In the genomic region with DNA sequence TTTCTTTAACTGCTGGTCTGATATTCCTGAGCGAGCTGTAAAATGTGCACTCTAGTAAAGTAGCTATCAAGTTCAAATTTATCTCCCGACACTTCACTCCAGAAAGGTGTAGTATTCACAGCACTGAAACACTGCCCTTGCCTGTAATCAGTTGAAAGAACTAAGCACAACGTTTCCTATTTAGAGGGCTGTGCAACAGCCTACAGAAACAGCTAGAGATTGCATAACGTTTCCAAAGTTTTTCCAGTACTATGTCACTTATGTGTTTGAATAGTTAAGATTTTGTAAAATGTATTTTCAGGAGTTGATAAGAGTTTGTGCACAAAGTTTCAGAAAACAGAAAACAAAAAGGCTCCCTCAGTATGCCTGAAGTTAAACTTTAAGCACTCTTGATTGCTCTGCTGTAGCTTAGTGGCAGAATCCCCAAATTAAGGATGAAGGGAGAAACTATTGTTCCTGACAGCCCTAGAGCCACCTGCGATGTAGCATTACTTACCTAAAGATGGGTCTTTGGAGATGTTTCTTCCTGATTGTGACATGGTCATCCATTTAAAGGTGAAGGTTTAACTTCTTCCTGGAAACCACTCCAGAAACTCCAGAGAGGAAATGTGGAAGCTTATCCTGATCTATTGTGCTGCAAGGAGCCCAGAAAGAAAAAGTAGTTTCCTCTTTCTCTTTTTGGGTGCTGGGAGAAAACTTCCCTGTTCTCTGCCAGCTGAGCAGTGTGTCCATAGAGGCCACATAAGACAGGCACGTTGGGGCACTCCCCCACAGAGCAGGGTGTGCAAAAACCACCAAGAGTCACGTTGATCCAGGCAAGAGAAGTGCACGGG, we compare ENCODE assay signal across 11 cellular contexts. TPM values are rescaled to one million over a fixed set of nuclear protein-coding genes. Genes with fewer than 3 reads are reported as not detected.
DNase-seq lines count a peak whose midpoint lies in the region; ATAC-seq and TF ChIP-seq lines count a peak whose summit lies in the region.
"Had no signal": no experiment of that assay in that cellular context is flagged by ENCODE, and none has a peak within 500 bp of the region (broad histone marks: within the 10 kb centered on the region; RNA-seq: fewer than 3 reads in every experiment).

No MANE protein-coding gene starts in this region.

- DNase-seq in coronary artery (ENCODE audit: low spot score) (no peak), left lung (no peak), smooth muscle cell (lab: John Stamatoyannopoulos, UW; ENCODE audit: unreplicated experiment) (no peak), NCI-H446 treated with DMSO at 0.1 percent for 48 hours (lab: John Stamatoyannopoulos, UW) (no peak)
- no peak for DNase-seq in activated CD4-positive, CD25-positive, alpha-beta regulatory T cell (lab: John Stamatoyannopoulos, UW)
- no peak for DNase-seq in activated CD8-positive, alpha-beta T cell treated with anti-CD3 and anti-CD28 coated beads for 36 hours
- DNase-seq: activated effector memory CD4-positive, alpha-beta T cell treated with Interleukin-2 at 50 U/mL for 16 hours; CD4-positive, CD25-positive, alpha-beta regulatory T cell; NK-92 treated with Interleukin-12 subunit alpha and Interleukin-12 subunit beta, amount 100 ng/mL, for 24 hours had no signal

- TF ChIP-seq CTCF in HEK293 (tag by site-specific recombination; IDR thresholded peaks at IDR 0.05) (no peak), coronary artery (IDR thresholded peaks at IDR 0.05) (no peak), left lung (IDR thresholded peaks at IDR 0.05) (no peak), smooth muscle cell (IDR thresholded peaks at IDR 0.05; ENCODE audit: borderline replicate concordance, insufficient read depth, poor library complexity, severe bottlenecking) (no peak)
- TF ChIP-seq CTCF in activated CD8-positive, alpha-beta T cell treated with anti-CD3 and anti-CD28 coated beads for 36 hours (IDR thresholded peaks at IDR 0.05), result no peak

- peak overlapping the region; percentile 86 for H2AFZ ChIP-seq in smooth muscle cell (ENCODE audit: low read depth)

- ATAC-seq in left lung, result peak; percentile 88
- ATAC-seq in GM21515 (IDR thresholded peaks at IDR 0.05; ENCODE audit: unreplicated experiment), result no peak
- no peak for ATAC-seq in activated CD8-positive, alpha-beta T cell treated with anti-CD3 and anti-CD28 coated beads for 36 hours

- no peak overlapping the region for H3K27ac ChIP-seq in HEK293 (ENCODE audit: extremely low read depth, low read depth, low read length)
- peak overlapping the region; percentile 55 to 81 for H3K27ac ChIP-seq in coronary artery
- H3K27ac ChIP-seq in left lung, result peak overlapping the region; percentile 2 to 54
- H3K27ac ChIP-seq in smooth muscle cell (ENCODE audit: low read depth), result peak overlapping the region; percentile 3

- H3K4me3 ChIP-seq in HEK293 (ENCODE audit: low read depth, low read length), result no peak overlapping the region
- H3K4me3 ChIP-seq in coronary artery, result peak overlapping the region; percentile 76
- H3K4me3 ChIP-seq in left lung, result peak overlapping the region; percentile 21 to 28
- peak overlapping the region; percentile 1 for H3K4me3 ChIP-seq in smooth muscle cell

- no peaks in the 10 kb centered on the region; the same call in 1 of the 2 replicates for H3K4me1 ChIP-seq in HEK293 (ENCODE audit: control insufficient read depth, insufficient read depth, low read length)
- no peaks in the 10 kb centered on the region for H3K4me1 ChIP-seq in left lung
- no peaks in the 10 kb centered on the region for H3K4me1 ChIP-seq in smooth muscle cell (ENCODE audit: low read depth)

- H3F3A ChIP-seq in smooth muscle cell (ENCODE audit: low read depth), result no peaks in the 10 kb centered on the region

- H3K79me2 ChIP-seq in smooth muscle cell (ENCODE audit: low read depth), result no peaks in the 10 kb centered on the region

- H3K9me3 ChIP-seq in HEK293 (ENCODE audit: control insufficient read depth, insufficient read depth, low read depth, low read length) (no peaks in the 10 kb centered on the region), left lung (no peaks in the 10 kb centered on the region), smooth muscle cell (replicated peaks; ENCODE audit: low read depth) (no peaks in the 10 kb centered on the region)

- H3K36me3 Mint-ChIP-seq in activated CD8-positive, alpha-beta T cell treated with anti-CD3 and anti-CD28 coated beads for 36 hours (ENCODE audit: low read depth), result no peaks in the 10 kb centered on the region
- H3K36me3 Mint-ChIP-seq: CD4-positive, CD25-positive, alpha-beta regulatory T cell had no signal

- CTCF ChIA-PET in HEK293 (lab: Yijun Ruan, JAX), result interaction anchor here (0.6 kb wide), 1 partner anchor 291 kb away, joined by 4 read pairs; no protein-coding TSS in a partner anchor
- CTCF ChIA-PET in activated CD8-positive, alpha-beta T cell treated with anti-CD3 and anti-CD28 coated beads for 36 hours (lab: Charles Lee), result no interaction called here

- H4K20me1 ChIP-seq in smooth muscle cell (ENCODE audit: low read depth), result no peaks in the 10 kb centered on the region

- H3K9me3 Mint-ChIP-seq in activated CD8-positive, alpha-beta T cell treated with anti-CD3 and anti-CD28 coated beads for 36 hours, result no peaks in the 10 kb centered on the region

- no peak overlapping the region for H3K4me3 Mint-ChIP-seq in activated CD8-positive, alpha-beta T cell treated with anti-CD3 and anti-CD28 coated beads for 36 hours
- H3K4me3 Mint-ChIP-seq: CD4-positive, CD25-positive, alpha-beta regulatory T cell had no signal

- H3K36me3 ChIP-seq in HEK293 (ENCODE audit: control insufficient read depth in 2 of 2, insufficient read depth in 1 of 2, low read length in 2 of 2) (no peaks in the 10 kb centered on the region), left lung (no peaks in the 10 kb centered on the region), smooth muscle cell (ENCODE audit: low read depth) (no peaks in the 10 kb centered on the region)

- no peak overlapping the region for H3K9ac ChIP-seq in smooth muscle cell (ENCODE audit: low read depth)

- H3K4me2 ChIP-seq in smooth muscle cell, result peak overlapping the region; percentile 74

- H3K27me3 Mint-ChIP-seq in activated CD8-positive, alpha-beta T cell treated with anti-CD3 and anti-CD28 coated beads for 36 hours, result no peaks in the 10 kb centered on the region
- H3K27me3 Mint-ChIP-seq: CD4-positive, CD25-positive, alpha-beta regulatory T cell had no signal

- no peaks in the 10 kb centered on the region for H3K4me1 Mint-ChIP-seq in activated CD8-positive, alpha-beta T cell treated with anti-CD3 and anti-CD28 coated beads for 36 hours (ENCODE audit: low read depth)
- H3K4me1 Mint-ChIP-seq: CD4-positive, CD25-positive, alpha-beta regulatory T cell had no signal

- H3K27me3 ChIP-seq in left lung (no peaks in the 10 kb centered on the region), smooth muscle cell (ENCODE audit: low read depth) (no peaks in the 10 kb centered on the region)

- POLR2A ChIA-PET in HEK293 (lab: Yijun Ruan, JAX), result no interaction called here
- POLR2A ChIA-PET in activated CD8-positive, alpha-beta T cell treated with anti-CD3 and anti-CD28 coated beads for 36 hours (lab: Charles Lee), result no interaction called here

- WGBS in smooth muscle cell (ENCODE audit: low lambda C conversion rate), result 54% methylated on average over 8 of the region's 8 CpGs

- no peak overlapping the region for H3K27ac Mint-ChIP-seq in activated CD8-positive, alpha-beta T cell treated with anti-CD3 and anti-CD28 coated beads for 36 hours
- H3K27ac Mint-ChIP-seq: CD4-positive, CD25-positive, alpha-beta regulatory T cell had no signal

- intact Hi-C loops in left lung (cut with DNase I), result no loop called here
- intact Hi-C loops in activated CD8-positive, alpha-beta T cell treated with anti-CD3 and anti-CD28 coated beads for 36 hours (cut with micrococcal nuclease), result no loop called here

TF ChIP-seq in HEK293, 187 proteins besides CTCF, POLR2A, EP300 and RAD21:
- TF ChIP-seq ZNF10 (tag by site-specific recombination; IDR thresholded peaks at IDR 0.05) (0 out of 2 replicates have a peak, but pooled peaks have one; percentile 67), ZSCAN30 (tag by site-specific recombination; IDR thresholded peaks at IDR 0.05) (0 out of 2 replicates have a peak, but pooled peaks have one; percentile 48), ZNF423 (tag by site-specific recombination; IDR thresholded peaks at IDR 0.05) (no peak), ZNF335 (tag by site-specific recombination; conservative IDR thresholded peaks at IDR 0.05) (peak; percentile 78), ZNF549 (tag by site-specific recombination; IDR thresholded peaks at IDR 0.05) (no peak), TRIM28 (IDR thresholded peaks at IDR 0.05; ENCODE audit: borderline replicate concordance, low read length) (peak; percentile 72), ZBTB17 (tag by site-specific recombination; IDR thresholded peaks at IDR 0.05) (peak; percentile 81)
- TF ChIP-seq, protein P1, sequence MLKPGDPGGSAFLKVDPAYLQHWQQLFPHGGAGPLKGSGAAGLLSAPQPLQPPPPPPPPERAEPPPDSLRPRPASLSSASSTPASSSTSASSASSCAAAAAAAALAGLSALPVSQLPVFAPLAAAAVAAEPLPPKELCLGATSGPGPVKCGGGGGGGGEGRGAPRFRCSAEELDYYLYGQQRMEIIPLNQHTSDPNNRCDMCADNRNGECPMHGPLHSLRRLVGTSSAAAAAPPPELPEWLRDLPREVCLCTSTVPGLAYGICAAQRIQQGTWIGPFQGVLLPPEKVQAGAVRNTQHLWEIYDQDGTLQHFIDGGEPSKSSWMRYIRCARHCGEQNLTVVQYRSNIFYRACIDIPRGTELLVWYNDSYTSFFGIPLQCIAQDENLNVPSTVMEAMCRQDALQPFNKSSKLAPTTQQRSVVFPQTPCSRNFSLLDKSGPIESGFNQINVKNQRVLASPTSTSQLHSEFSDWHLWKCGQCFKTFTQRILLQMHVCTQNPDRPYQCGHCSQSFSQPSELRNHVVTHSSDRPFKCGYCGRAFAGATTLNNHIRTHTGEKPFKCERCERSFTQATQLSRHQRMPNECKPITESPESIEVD (tag by site-specific recombination; IDR thresholded peaks at IDR 0.05), result no peak

RNA-seq across cellular contexts. Expression of a gene that starts 0.5 kb away (rescaled TPM):
- total RNA-seq in left lung (1 to 10 TPM; 4.6 to 5.3 TPM), smooth muscle cell (0.58 and 4.1 TPM in 2 replicates)
- 0.56 and 0.96 TPM in 2 replicates for polyA plus RNA-seq in smooth muscle cell
- not detected for total RNA-seq in activated CD8-positive, alpha-beta T cell treated with anti-CD3 and anti-CD28 coated beads for 36 hours
- total RNA-seq: CD4-positive, CD25-positive, alpha-beta regulatory T cell had no signal
- polyA plus RNA-seq: CD4-positive, CD25-positive, alpha-beta regulatory T cell had no signal
